In the genomic region with DNA sequence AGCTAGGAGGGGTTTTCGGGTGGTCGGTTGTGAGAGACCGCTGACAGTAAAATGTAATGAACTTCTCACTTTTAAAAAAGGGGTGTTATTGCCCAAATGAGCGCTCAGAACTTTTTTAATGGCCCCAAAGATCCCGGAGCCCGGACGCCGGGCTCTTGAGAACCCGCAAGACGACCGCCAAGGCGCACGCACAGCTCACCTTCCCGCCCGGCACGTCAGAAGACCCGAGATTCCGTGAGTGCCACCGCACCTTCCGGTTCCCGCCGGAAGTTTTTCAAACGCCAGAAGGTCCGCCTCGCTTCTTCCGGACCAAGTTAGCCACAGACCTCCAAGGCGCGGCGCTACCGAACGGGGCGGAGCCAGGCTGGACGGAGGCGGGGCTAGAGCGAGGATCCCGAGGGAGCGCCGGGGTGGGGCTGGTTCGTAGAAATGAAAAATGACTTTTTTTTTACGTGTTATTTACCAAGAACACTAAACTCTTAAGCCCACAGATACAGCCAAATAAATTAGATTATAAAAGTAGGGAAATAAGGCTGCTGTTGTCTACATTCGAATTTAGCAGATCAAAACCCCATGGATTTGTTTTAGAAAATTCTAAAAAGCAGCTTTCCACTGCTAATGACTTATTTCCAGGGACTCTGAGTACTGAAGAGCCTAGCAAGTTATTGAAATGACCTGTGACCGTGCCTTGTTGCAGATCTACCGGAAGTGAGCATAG, we compare ENCODE assay signal across 8 cellular contexts. TPM values are rescaled to one million over a fixed set of nuclear protein-coding genes. Genes with fewer than 3 reads are reported as not detected.
DNase-seq lines count a peak whose midpoint lies in the region; ATAC-seq, FAIRE-seq and TF ChIP-seq lines count a peak whose summit lies in the region.

A gene with protein sequence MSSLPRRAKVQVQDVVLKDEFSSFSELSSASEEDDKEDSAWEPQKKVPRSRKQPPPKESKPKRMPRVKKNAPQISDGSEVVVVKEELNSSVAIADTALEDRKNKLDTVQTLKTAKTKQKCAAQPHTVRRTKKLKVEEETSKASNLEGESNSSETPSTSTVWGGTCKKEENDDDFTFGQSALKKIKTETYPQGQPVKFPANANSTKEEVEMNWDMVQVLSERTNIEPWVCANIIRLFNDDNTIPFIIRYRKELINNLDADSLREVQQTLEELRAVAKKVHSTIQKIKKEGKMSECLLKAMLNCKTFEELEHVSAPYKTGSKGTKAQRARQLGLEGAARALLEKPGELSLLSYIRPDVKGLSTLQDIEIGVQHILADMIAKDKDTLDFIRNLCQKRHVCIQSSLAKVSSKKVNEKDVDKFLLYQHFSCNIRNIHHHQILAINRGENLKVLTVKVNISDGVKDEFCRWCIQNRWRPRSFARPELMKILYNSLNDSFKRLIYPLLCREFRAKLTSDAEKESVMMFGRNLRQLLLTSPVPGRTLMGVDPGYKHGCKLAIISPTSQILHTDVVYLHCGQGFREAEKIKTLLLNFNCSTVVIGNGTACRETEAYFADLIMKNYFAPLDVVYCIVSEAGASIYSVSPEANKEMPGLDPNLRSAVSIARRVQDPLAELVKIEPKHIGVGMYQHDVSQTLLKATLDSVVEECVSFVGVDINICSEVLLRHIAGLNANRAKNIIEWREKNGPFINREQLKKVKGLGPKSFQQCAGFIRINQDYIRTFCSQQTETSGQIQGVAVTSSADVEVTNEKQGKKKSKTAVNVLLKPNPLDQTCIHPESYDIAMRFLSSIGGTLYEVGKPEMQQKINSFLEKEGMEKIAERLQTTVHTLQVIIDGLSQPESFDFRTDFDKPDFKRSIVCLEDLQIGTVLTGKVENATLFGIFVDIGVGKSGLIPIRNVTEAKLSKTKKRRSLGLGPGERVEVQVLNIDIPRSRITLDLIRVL (minus strand): TSS at position 248 of the 718 bp plus-strand sequence. CDS start 5,826 bp downstream, outside the sequence.

- H3K4me3 ChIP-seq in esophagus muscularis mucosa: peak within 1 kb of the TSS; percentile 75 to 89 (median 82)

- no peaks in the 10 kb centered on the region for H3K36me3 Mint-ChIP-seq in activated T-cell treated with anti-CD3 and anti-CD28 coated beads, Interleukin-2, amount 50 U/mL, for 72 hours (ENCODE audit: insufficient read depth in 2 of 2)

- no peaks in the 10 kb centered on the region for H3K9me3 ChIP-seq in KOPT-K1 (ENCODE audit: insufficient read depth, low read length, poor library complexity, severe bottlenecking)
- no peaks in the 10 kb centered on the region for H3K9me3 ChIP-seq in esophagus muscularis mucosa

- no peaks in the 10 kb centered on the region for H3K9me3 Mint-ChIP-seq in activated T-cell treated with anti-CD3 and anti-CD28 coated beads, Interleukin-2, amount 50 U/mL, for 72 hours

- no peaks in the 10 kb centered on the region for H3K36me3 ChIP-seq in KOPT-K1 (ENCODE audit: insufficient read depth, low read length)
- H3K36me3 ChIP-seq in esophagus muscularis mucosa: no peaks in the 10 kb centered on the region

- no peak for TF ChIP-seq EP300 in esophagus muscularis mucosa (IDR thresholded peaks at IDR 0.05)

- H3K4me3 Mint-ChIP-seq in activated T-cell treated with anti-CD3 and anti-CD28 coated beads, Interleukin-2, amount 50 U/mL, for 72 hours: peak within 1 kb of the TSS; percentile 95 to 97

- peaks cover 12 to 60% (median 46%) of the 10 kb centered on the region in 4 donors for H3K4me1 ChIP-seq in esophagus muscularis mucosa

- no peak for TF ChIP-seq CTCF in esophagus muscularis mucosa (IDR thresholded peaks at IDR 0.05)

- peak; percentile 87 for FAIRE-seq in RCC 7860 (lab: Jason Lieb, UNC)

- H3K27ac ChIP-seq in KOPT-K1 (ENCODE audit: low read depth, low read length, poor library complexity, severe bottlenecking) (peak within 1 kb of the TSS; percentile 79), esophagus muscularis mucosa (replicated peaks in 1 of 4) (peak within 1 kb of the TSS; percentile 91 to 96 (median 94))

- no peaks in the 10 kb centered on the region for H3K27me3 ChIP-seq in esophagus muscularis mucosa

- intact Hi-C loops in esophagus muscularis mucosa (cut with DNase I): no loop called here

- H3K27me3 Mint-ChIP-seq in activated T-cell treated with anti-CD3 and anti-CD28 coated beads, Interleukin-2, amount 50 U/mL, for 72 hours (ENCODE audit: low read depth): no peaks in the 10 kb centered on the region

- DNase-seq in DMS79 (lab: John Stamatoyannopoulos, UW) (peak; percentile 92), RCC 7860 (ENCODE audit: low spot score) (peak; percentile 87), esophagus muscularis mucosa (ENCODE audit: extremely low spot score) (peak; percentile 97), myocyte (ENCODE audit: low read depth) (peak; percentile 95)
- DNase-seq in activated T-cell treated with anti-CD3 and anti-CD28 coated beads, Interleukin-2, amount 50 U/mL, for 72 hours: peak; percentile 92 to 94
- DNase-seq in stimulated activated CD8-positive, alpha-beta memory T cell treated with anti-CD3 and anti-CD28 coated beads, Interleukin-7, amount 100 ng/mL, for 48 hours (ENCODE audit: extremely low read depth in 1 of 2, low read depth in 1 of 2): peak; percentile 85 to 90

- TF ChIP-seq POLR2A in esophagus muscularis mucosa (IDR thresholded peaks at IDR 0.05; ENCODE audit: low read depth): peak; percentile 27

- H3K27ac Mint-ChIP-seq in activated T-cell treated with anti-CD3 and anti-CD28 coated beads, Interleukin-2, amount 50 U/mL, for 72 hours: peak within 1 kb of the TSS; percentile 96

- ATAC-seq in GM21786 (IDR thresholded peaks at IDR 0.05; ENCODE audit: unreplicated experiment): peak; percentile 88
- ATAC-seq in activated T-cell treated with anti-CD3 and anti-CD28 coated beads, Interleukin-2, amount 50 U/mL, for 72 hours (replicated peaks in 1 of 2): peak; percentile 96 to 97

- WGBS in esophagus muscularis mucosa: 3% methylated on average over 30 of the region's 43 CpGs

- H3K4me1 Mint-ChIP-seq in activated T-cell treated with anti-CD3 and anti-CD28 coated beads, Interleukin-2, amount 50 U/mL, for 72 hours (ENCODE audit: low read depth): peaks cover 24% of the 10 kb centered on the region

RNA-seq across cellular contexts. Expression of the gene that starts here (rescaled TPM):
- 10 to 100 TPM; 19.0 to 20.3 TPM for total RNA-seq in activated T-cell treated with anti-CD3 and anti-CD28 coated beads, Interleukin-2, amount 50 U/mL, for 72 hours
- total RNA-seq in esophagus muscularis mucosa (10 to 100 TPM in 3 of 4 donors, 1 to 10 TPM in 1; 9.0 to 22.0 (median 13.0) TPM), myocyte (13.1 and 17.5 TPM in 2 replicates)
- polyA plus RNA-seq in myocyte (2012): 5.0 TPM

Comparison
In these comparisons a context has a peak if more than half of its experiments do, and no peak if none do; other contexts are left out.
1. Peak in every context shown above with its lines: DNase-seq, ATAC-seq, H3K4me3 ChIP-seq and H3K27ac ChIP-seq.